Comparison of ENCODE assay signal across 8 cellular contexts in genomic region chr11:78045851-78046485, GRCh38.
DNase-seq lines count a peak whose midpoint lies in the region; ATAC-seq and TF ChIP-seq lines count a peak whose summit lies in the region.

No MANE protein-coding gene starts in this region.

- ATAC-seq in HG02678 (IDR thresholded peaks at IDR 0.05; ENCODE audit: unreplicated experiment) = peak; percentile 74
- ATAC-seq in HG03045 (IDR thresholded peaks at IDR 0.05; ENCODE audit: unreplicated experiment) = no peak

- no peaks in the 10 kb centered on the region for H3K27me3 ChIP-seq in DOHH2 (ENCODE audit: control insufficient read depth, low read length)

- no peaks in the 10 kb centered on the region for H3F3A ChIP-seq in DOHH2 (ENCODE audit: control insufficient read depth, insufficient read depth)

- H3K9me3 ChIP-seq in DOHH2 (ENCODE audit: control insufficient read depth, insufficient read depth, low read length) = no peaks in the 10 kb centered on the region

- TF ChIP-seq CTCF in DOHH2 (IDR thresholded peaks at IDR 0.05; ENCODE audit: low read depth, low read length, poor library complexity, severe bottlenecking) (peak; percentile 98), cardiac fibroblast (IDR thresholded peaks at IDR 0.05; ENCODE audit: low read depth, low read length) (peak; percentile 69)

- peak overlapping the region; percentile 62 for H3K4me2 ChIP-seq in DOHH2 (ENCODE audit: low read length)

- H3K4me3 ChIP-seq in DOHH2 (ENCODE audit: low read length) (peak overlapping the region; percentile 55), cardiac fibroblast (replicated peaks in 1 of 2; ENCODE audit: low read depth in 2 of 2, low read length in 2 of 2) (peak overlapping the region; percentile 36 to 45)

- H3K79me2 ChIP-seq in DOHH2 (ENCODE audit: control insufficient read depth, low read length) = no peaks in the 10 kb centered on the region

- H3K27ac ChIP-seq in DOHH2 (ENCODE audit: low read depth, low read length) = no peak overlapping the region

- no peaks in the 10 kb centered on the region for H3K9me2 ChIP-seq in DOHH2 (replicated peaks; ENCODE audit: control insufficient read depth, low read length)

- H4K20me1 ChIP-seq in DOHH2 (ENCODE audit: control insufficient read depth, insufficient read depth, low read depth, low read length) = no peaks in the 10 kb centered on the region

- peaks cover 5% of the 10 kb centered on the region for H3K4me1 ChIP-seq in DOHH2 (ENCODE audit: control insufficient read depth, low read length)

- no peaks in the 10 kb centered on the region for H3K36me3 ChIP-seq in DOHH2 (ENCODE audit: control insufficient read depth, low read length)

- DNase-seq in NCI-H2107 (lab: John Stamatoyannopoulos, UW) (peak; percentile 50), cardiac fibroblast (ENCODE audit: low read depth in 2 of 2) (peak; percentile 60 to 72), islet precursor cell (peak; percentile 87)
- peak; percentile 59 to 71 (median 62) for DNase-seq in activated CD4-positive, CD25-positive, alpha-beta regulatory T cell (lab: John Stamatoyannopoulos, UW)
- DNase-seq in stimulated activated CD4-positive, alpha-beta T cell treated with anti-CD3 and anti-CD28 coated beads, Interleukin-15, amount 100 ng/mL, for 1 hour (ENCODE audit: low read depth in 1 of 2, low spot score in 1 of 2) = peak; percentile 62 to 70
